8 cellular contexts compared by ENCODE assay signal in the genomic region with DNA sequence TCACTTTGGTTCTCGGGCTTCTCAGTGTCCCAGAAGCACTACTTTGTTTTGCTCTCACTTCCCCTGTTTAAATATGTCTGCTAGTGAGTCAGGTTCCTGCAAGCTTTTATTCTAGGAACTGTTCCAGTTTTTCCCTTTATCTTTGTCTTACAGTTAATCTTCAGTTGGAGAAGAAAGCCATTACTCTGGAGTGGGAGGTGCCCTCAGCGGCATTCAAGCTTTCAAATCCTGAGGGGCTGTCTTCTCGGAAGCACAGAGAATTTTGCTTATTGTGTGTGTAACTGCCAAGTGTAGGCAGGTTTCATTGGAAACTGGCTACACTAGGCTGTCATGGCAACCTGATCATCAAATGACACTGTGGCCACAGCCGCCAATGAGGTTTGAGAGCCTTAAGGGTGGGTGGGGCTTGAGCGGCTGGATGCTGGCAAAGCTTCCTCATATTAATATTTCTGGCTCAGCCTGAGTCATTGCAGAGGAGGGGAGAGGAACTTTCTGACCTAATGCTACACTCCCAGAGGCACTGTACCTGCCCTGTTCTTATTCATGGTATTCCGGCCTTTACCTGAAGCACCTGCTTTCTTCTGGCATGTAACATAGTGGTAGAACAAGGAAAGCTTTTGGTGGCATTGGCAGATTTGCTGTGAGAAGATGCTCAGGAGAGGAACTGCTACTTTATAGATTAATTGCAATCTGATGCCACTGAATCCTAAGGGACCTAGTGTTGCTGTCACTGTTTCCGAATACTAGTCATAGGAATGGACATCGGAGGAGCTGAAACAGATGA. TPM values are rescaled to one million over a fixed set of nuclear protein-coding genes. Genes with fewer than 3 reads are reported as not detected.
DNase-seq lines count a peak whose midpoint lies in the region; ATAC-seq lines count a peak whose summit lies in the region.

No MANE protein-coding gene starts in this region.

- H4K8ac ChIP-seq in mesenchymal stem cell (ENCODE audit: low read length), result no peak overlapping the region

- H3K23ac ChIP-seq in mesenchymal stem cell (ENCODE audit: low read length in 2 of 2), result no peak overlapping the region

- peak overlapping the region; percentile 44 for H3K4me2 ChIP-seq in mesenchymal stem cell (ENCODE audit: low read length, poor library complexity, severe bottlenecking)

- no peak overlapping the region for H4K91ac ChIP-seq in mesenchymal stem cell (ENCODE audit: low read length)

- H3K4me3 ChIP-seq in effector memory CD4-positive, alpha-beta T cell (ENCODE audit: insufficient read depth, low read depth, low read length, poor library complexity, severe bottlenecking), result no peak overlapping the region
- peak overlapping the region in 1 of 2 experiments; percentile 85 for H3K4me3 ChIP-seq in mesenchymal stem cell (ENCODE audit: insufficient read depth in 1 of 2, low read depth in 1 of 2, low read length in 2 of 2)

- no peak overlapping the region for H2BK5ac ChIP-seq in mesenchymal stem cell (ENCODE audit: low read depth, low read length, poor library complexity, severe bottlenecking)

- peak; percentile 95 for ATAC-seq in GM19351 (IDR thresholded peaks at IDR 0.05; ENCODE audit: unreplicated experiment)
- peak; percentile 57 for ATAC-seq in HG03469 (IDR thresholded peaks at IDR 0.05; ENCODE audit: unreplicated experiment)
- peak; percentile 89 for ATAC-seq in activated CD8-positive, alpha-beta T cell treated with anti-CD3 and anti-CD28 coated beads, Interleukin-2, amount 10 ng/mL, durations not matched to agents 7 days and 5 days

- H3K4ac ChIP-seq in mesenchymal stem cell (ENCODE audit: low read depth in 1 of 2, low read length in 2 of 2), result no peak overlapping the region

- no peaks in the 10 kb centered on the region for H3K27me3 Mint-ChIP-seq in activated CD8-positive, alpha-beta T cell treated with anti-CD3 and anti-CD28 coated beads, Interleukin-2, amount 10 ng/mL, durations not matched to agents 7 days and 5 days (ENCODE audit: low read depth)

- H3K36me3 Mint-ChIP-seq in activated CD8-positive, alpha-beta T cell treated with anti-CD3 and anti-CD28 coated beads, Interleukin-2, amount 10 ng/mL, durations not matched to agents 7 days and 5 days (ENCODE audit: low read depth), result peaks cover 25% of the 10 kb centered on the region

- no peaks in the 10 kb centered on the region for H3K9me3 ChIP-seq in effector memory CD4-positive, alpha-beta T cell (ENCODE audit: control insufficient read depth, low read length)
- H3K9me3 ChIP-seq in mesenchymal stem cell (ENCODE audit: control insufficient read depth, low read length), result no peaks in the 10 kb centered on the region

- no peaks in the 10 kb centered on the region for H3K9me3 Mint-ChIP-seq in activated CD8-positive, alpha-beta T cell treated with anti-CD3 and anti-CD28 coated beads, Interleukin-2, amount 10 ng/mL, durations not matched to agents 7 days and 5 days (ENCODE audit: insufficient read depth)

- H2AK5ac ChIP-seq in mesenchymal stem cell (ENCODE audit: low read length, severe bottlenecking), result peak overlapping the region; percentile 8

- peaks cover 29% of the 10 kb centered on the region for H3K79me1 ChIP-seq in mesenchymal stem cell (replicated peaks; ENCODE audit: low read length, poor library complexity, severe bottlenecking)

- CTCF ChIA-PET in activated CD8-positive, alpha-beta T cell treated with anti-CD3 and anti-CD28 coated beads, Interleukin-2, amount 10 ng/mL, durations not matched to agents 7 days and 5 days (lab: Charles Lee), result interaction anchor here (1.5 to 4.5 kb wide), 5 partner anchors 9 to 60 kb away, joined by 6 to 30 read pairs (median 22); no protein-coding TSS in a partner anchor

- H3K4me1 Mint-ChIP-seq in activated CD8-positive, alpha-beta T cell treated with anti-CD3 and anti-CD28 coated beads, Interleukin-2, amount 10 ng/mL, durations not matched to agents 7 days and 5 days (ENCODE audit: low read depth), result peaks cover 75% of the 10 kb centered on the region

- peak overlapping the region in 1 of 2 experiments; percentile 50 for H2BK12ac ChIP-seq in mesenchymal stem cell (ENCODE audit: low read length in 2 of 2)

- H3K14ac ChIP-seq in mesenchymal stem cell (ENCODE audit: low read length in 2 of 2), result no peak overlapping the region

- H3K4me1 ChIP-seq in effector memory CD4-positive, alpha-beta T cell (ENCODE audit: control insufficient read depth, insufficient read depth, low read length, poor library complexity, severe bottlenecking), result peaks cover 52% of the 10 kb centered on the region
- peaks cover 22% of the 10 kb centered on the region for H3K4me1 ChIP-seq in mesenchymal stem cell (ENCODE audit: control insufficient read depth, insufficient read depth, low read depth, low read length)

- DNase-seq in Ammon's horn (ENCODE audit: low spot score) (peak; percentile 96), NCI-H774 (lab: John Stamatoyannopoulos, UW) (peak; percentile 93), mesenchymal stem cell (peak; percentile 99)
- peak; percentile 73 for DNase-seq in activated CD8-positive, alpha-beta T cell treated with anti-CD3 and anti-CD28 coated beads, Interleukin-2, amount 10 ng/mL, durations not matched to agents 7 days and 5 days
- DNase-seq in effector memory CD4-positive, alpha-beta T cell, result peak; percentile 42 to 67 (median 64)
- peak; percentile 67 to 82 (median 81) for DNase-seq in stimulated activated CD4-positive, alpha-beta T cell treated with anti-CD3 and anti-CD28 coated beads, TNF-alpha, amount 100 ng/mL, for 48 hours (ENCODE audit: low read depth in 3 of 3)

- peak overlapping the region; percentile 79 for H3K27ac Mint-ChIP-seq in activated CD8-positive, alpha-beta T cell treated with anti-CD3 and anti-CD28 coated beads, Interleukin-2, amount 10 ng/mL, durations not matched to agents 7 days and 5 days

- peak overlapping the region; percentile 90 for H3K9ac ChIP-seq in mesenchymal stem cell (ENCODE audit: low read length)

- H3K36me3 ChIP-seq in effector memory CD4-positive, alpha-beta T cell (ENCODE audit: control insufficient read depth, insufficient read depth, low read length), result peaks cover 14% of the 10 kb centered on the region
- peaks cover 0 to 8% of the 10 kb centered on the region in 2 experiments for H3K36me3 ChIP-seq in mesenchymal stem cell (ENCODE audit: control insufficient read depth in 1 of 2, insufficient read depth in 2 of 2, low read depth in 1 of 2, low read length in 2 of 2)

- H3K18ac ChIP-seq in mesenchymal stem cell (ENCODE audit: low read depth in 1 of 2, low read length in 2 of 2), result peak overlapping the region in 1 of 2 experiments; percentile 38

- H2AFZ ChIP-seq in mesenchymal stem cell (ENCODE audit: low read depth, low read length), result no peak overlapping the region

- H3K27ac ChIP-seq in effector memory CD4-positive, alpha-beta T cell (ENCODE audit: insufficient read depth, low read length, poor library complexity, severe bottlenecking), result peak overlapping the region; percentile 58
- peak overlapping the region; percentile 20 for H3K27ac ChIP-seq in mesenchymal stem cell (ENCODE audit: low read length, poor library complexity, severe bottlenecking)

- POLR2A ChIA-PET in activated CD8-positive, alpha-beta T cell treated with anti-CD3 and anti-CD28 coated beads, Interleukin-2, amount 10 ng/mL, durations not matched to agents 7 days and 5 days (lab: Charles Lee), result interaction anchor here (2.8 kb wide), 1 partner anchor 27 kb away, joined by 12 read pairs; a partner anchor contains a TSS

- no peak overlapping the region for H2BK120ac ChIP-seq in mesenchymal stem cell (ENCODE audit: low read depth, low read length)

- no peak overlapping the region for H2BK15ac ChIP-seq in mesenchymal stem cell (ENCODE audit: low read depth, poor library complexity, severe bottlenecking)

- 47% methylated on average over 7 of the region's 8 CpGs for whole genome bisulfite sequencing in mesenchymal stem cell

- H3K27me3 ChIP-seq in effector memory CD4-positive, alpha-beta T cell (replicated peaks; ENCODE audit: control insufficient read depth, insufficient read depth, low read length, poor library complexity, severe bottlenecking), result no peaks in the 10 kb centered on the region
- H3K27me3 ChIP-seq in mesenchymal stem cell (ENCODE audit: control insufficient read depth in 1 of 2, insufficient read depth in 1 of 2, low read length in 2 of 2), result no peaks in the 10 kb centered on the region

- H3K4me3 Mint-ChIP-seq in activated CD8-positive, alpha-beta T cell treated with anti-CD3 and anti-CD28 coated beads, Interleukin-2, amount 10 ng/mL, durations not matched to agents 7 days and 5 days, result no peak overlapping the region

RNA-seq across cellular contexts. Expression of a gene that starts 26.3 kb away (rescaled TPM):
- total RNA-seq in activated CD8-positive, alpha-beta T cell treated with anti-CD3 and anti-CD28 coated beads, Interleukin-2, amount 10 ng/mL, durations not matched to agents 7 days and 5 days, result 10 to 100 TPM; 17.2 to 19.2 TPM
- polyA plus RNA-seq in mesenchymal stem cell (2013, experiment 1 of 2), result 6.8 TPM
- polyA plus RNA-seq in mesenchymal stem cell (2013, experiment 2 of 2), result 6.4 TPM

RNA-seq across cellular contexts. Expression of a gene that starts 27.2 kb away (rescaled TPM):
- total RNA-seq in activated CD8-positive, alpha-beta T cell treated with anti-CD3 and anti-CD28 coated beads, Interleukin-2, amount 10 ng/mL, durations not matched to agents 7 days and 5 days, result 10 to 100 TPM; 13.3 to 15.4 TPM
- polyA plus RNA-seq in mesenchymal stem cell (2013, experiment 1 of 2), result 6.5 TPM
- 6.1 TPM for polyA plus RNA-seq in mesenchymal stem cell (2013, experiment 2 of 2)

RNA-seq across cellular contexts. Expression of a gene that starts 33.2 kb away (rescaled TPM):
- total RNA-seq in activated CD8-positive, alpha-beta T cell treated with anti-CD3 and anti-CD28 coated beads, Interleukin-2, amount 10 ng/mL, durations not matched to agents 7 days and 5 days, result 10 to 100 TPM; 51.8 to 57.7 TPM
- 31.2 TPM for polyA plus RNA-seq in mesenchymal stem cell (2013, experiment 1 of 2)
- 28.6 TPM for polyA plus RNA-seq in mesenchymal stem cell (2013, experiment 2 of 2)

RNA-seq across cellular contexts. Expression of a gene that starts 54.9 kb away (rescaled TPM):
- not detected for total RNA-seq in activated CD8-positive, alpha-beta T cell treated with anti-CD3 and anti-CD28 coated beads, Interleukin-2, amount 10 ng/mL, durations not matched to agents 7 days and 5 days
- not detected for polyA plus RNA-seq in mesenchymal stem cell (2013, experiment 1 of 2)
- not detected for polyA plus RNA-seq in mesenchymal stem cell (2013, experiment 2 of 2)
